ENCODE assay signal across 9 cellular contexts in the genomic region with DNA sequence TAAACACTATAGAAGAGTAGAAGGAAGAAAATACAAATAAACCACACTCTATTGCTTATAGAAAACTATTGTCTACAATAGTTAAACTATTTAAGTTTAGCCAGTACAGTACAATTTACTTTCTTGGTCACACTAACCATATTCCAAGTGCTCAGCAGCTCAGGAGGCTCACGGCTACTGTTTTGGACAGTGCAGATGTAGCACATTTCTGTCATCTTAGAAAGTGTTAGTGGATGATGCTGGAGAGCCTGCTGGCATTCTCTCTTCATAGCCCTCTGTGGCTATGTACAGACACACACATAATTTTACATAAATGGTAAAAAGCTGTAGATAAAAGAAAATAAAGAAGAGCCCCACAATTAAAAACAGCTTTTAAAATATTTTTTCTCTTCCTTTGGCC.
"Had no signal": no experiment of that assay in that cellular context is flagged by ENCODE, and none has a peak within 500 bp of the region (broad histone marks: within the 10 kb centered on the region; RNA-seq: fewer than 3 reads in every experiment).

No MANE protein-coding gene starts in this region.

- ATAC-seq: GM23338, HCT116 had no signal

- DNase-seq: GM23248, GOT3, H7, H9, HCEC 1CT, HFFc6 had no signal

- H3K4me1 ChIP-seq: HAP-1 had no signal

- H3K4me3 ChIP-seq: GM23248, GM23338, HAP-1 had no signal

- H3K27ac ChIP-seq: GM23248 had no signal
